ENCODE assay signal across 9 cellular contexts in genomic region chr18:79070486-79070885, GRCh38. TPM values are rescaled to one million over a fixed set of nuclear protein-coding genes. Genes with fewer than 3 reads are reported as not detected.
DNase-seq lines count a peak whose midpoint lies in the region; ATAC-seq, FAIRE-seq and TF ChIP-seq lines count a peak whose summit lies in the region.
"Had no signal": no experiment of that assay in that cellular context is flagged by ENCODE, and none has a peak within 500 bp of the region (broad histone marks: within the 10 kb centered on the region; RNA-seq: fewer than 3 reads in every experiment).

No MANE protein-coding gene starts in this region.

- peaks cover 51% of the 10 kb centered on the region for H3K36me3 Mint-ChIP-seq in activated T-helper 2 cell treated with anti-CD3 and anti-CD28 coated beads, Interferon-gamma antibody, Interleukin-2, Interleukin-4, amounts not matched to agents 10 μg/mL and 5 μg/mL and 100 μg/mL, durations not matched to agents 14 hours and 24 hours and 36 hours (ENCODE audit: low read depth)

- peak overlapping the region; percentile 83 for H3K4me3 Mint-ChIP-seq in activated T-helper 2 cell treated with anti-CD3 and anti-CD28 coated beads, Interferon-gamma antibody, Interleukin-2, Interleukin-4, amounts not matched to agents 10 μg/mL and 5 μg/mL and 100 μg/mL, durations not matched to agents 14 hours and 24 hours and 36 hours (ENCODE audit: low read depth)

- DNase-seq in heart left ventricle: no peak
- DNase-seq in Right ventricle myocardium superior: no peak
- no peak for DNase-seq in activated T-helper 2 cell treated with anti-CD3 and anti-CD28 coated beads, Interferon-gamma antibody, Interleukin-2, Interleukin-4, amounts not matched to agents 10 μg/mL and 5 μg/mL and 100 μg/mL, durations not matched to agents 14 hours and 24 hours and 36 hours (ENCODE audit: low spot score)
- DNase-seq in HepG2 (ENCODE audit: low spot score): no peak
- DNase-seq in upper lobe of right lung: no peak
- DNase-seq in amygdala (lab: John Stamatoyannopoulos, UW): no peak
- no peak for DNase-seq in activated CD8-positive, alpha-beta memory T cell treated with anti-CD3 and anti-CD28 coated beads, Interleukin-2, amount 50 U/mL, for 48 hours
- no peak for DNase-seq in activated CD4-positive, CD25-positive, alpha-beta regulatory T cell treated with anti-CD3 and anti-CD28 coated beads, Interleukin-2, amount 50 U/mL, for 72 hours

- H3K4me2 ChIP-seq in HepG2 (ENCODE audit: low read depth, low read length): peak overlapping the region; percentile 82

- H3K36me3 ChIP-seq in heart left ventricle (no peaks in the 10 kb centered on the region), HepG2 (replicated peaks in 1 of 2; ENCODE audit: control insufficient read depth in 1 of 2, insufficient read depth in 2 of 2, low read length in 2 of 2) (no peaks in the 10 kb centered on the region; a peak in 1 of 5 replicates), upper lobe of right lung (no peaks in the 10 kb centered on the region)

- no TSS peak for BruUV-seq in HepG2 (replicated peaks; lab: Mats Ljungman, UMichigan)

- H3K9me3 ChIP-seq in heart left ventricle: peaks cover 0 to 14% (median 0%) of the 10 kb centered on the region in 12 donors
- no peaks in the 10 kb centered on the region for H3K9me3 ChIP-seq in HepG2 (ENCODE audit: low read length)
- no peaks in the 10 kb centered on the region for H3K9me3 ChIP-seq in upper lobe of right lung

- TF ChIP-seq POLR2A in heart left ventricle (IDR thresholded peaks at IDR 0.05) (no peak), HepG2 (IDR thresholded peaks at IDR 0.05; ENCODE audit: insufficient read depth in 1 of 2, low read depth in 2 of 2, low read length in 2 of 2) (no peak)

- TF ChIP-seq CTCF in heart left ventricle (IDR thresholded peaks at IDR 0.05) (no peak), HepG2 (CRISPR knock-in tag; IDR thresholded peaks at IDR 0.05) (no peak), upper lobe of right lung (IDR thresholded peaks at IDR 0.05) (no peak)

- no peak for TF ChIP-seq RAD21 in HepG2 (CRISPR knock-in tag; IDR thresholded peaks at IDR 0.05)

- in situ Hi-C loops in HepG2 (cut with HindIII; ENCODE audit: extremely low pct_ligation_motif_present, low pct_unique_long_range_greater_than_20kb): no loop called here

- H3K27me3 ChIP-seq in heart left ventricle: no peaks in the 10 kb centered on the region
- H3K27me3 ChIP-seq in HepG2 (ENCODE audit: control insufficient read depth in 1 of 2, insufficient read depth in 2 of 2, low read length in 2 of 2): no peaks in the 10 kb centered on the region; a peak in 1 of 5 replicates
- H3K27me3 ChIP-seq in upper lobe of right lung: no peaks in the 10 kb centered on the region

- peak overlapping the region; percentile 90 for H3K9ac ChIP-seq in HepG2 (ENCODE audit: insufficient read depth, low read depth, low read length)

- no peaks in the 10 kb centered on the region for H4K20me1 ChIP-seq in HepG2 (ENCODE audit: insufficient read depth, low read length)

- H3K27me3 Mint-ChIP-seq in activated T-helper 2 cell treated with anti-CD3 and anti-CD28 coated beads, Interferon-gamma antibody, Interleukin-2, Interleukin-4, amounts not matched to agents 10 μg/mL and 5 μg/mL and 100 μg/mL, durations not matched to agents 14 hours and 24 hours and 36 hours (ENCODE audit: low read depth): peaks cover 19% of the 10 kb centered on the region

- H3K27ac ChIP-seq in heart left ventricle (peak overlapping the region in 1 of 12 donors; percentile 38), HepG2 (ENCODE audit: extremely low read length, insufficient read depth, low read length) (peak overlapping the region; percentile 76), upper lobe of right lung (no peak overlapping the region)

- TF ChIP-seq EP300 in HepG2 (IDR thresholded peaks at IDR 0.05; ENCODE audit: low read depth in 2 of 2, low read length in 2 of 2): no peak
- TF ChIP-seq EP300 in HepG2 (CRISPR knock-in tag; IDR thresholded peaks at IDR 0.05; ENCODE audit: borderline replicate concordance): no peak

- intact Hi-C loops in heart left ventricle (cut with DNase I) (loop anchor here in 2 of 10 donors (10.0 kb wide), 2 partner anchors 114 to 134 kb away; no protein-coding TSS in a partner anchor), Right ventricle myocardium superior (cut with DNase I) (no loop called here), HepG2 (cut with micrococcal nuclease; ENCODE audit: unreplicated experiment) (loop anchor here (10.0 kb wide), 1 partner anchor 104 kb away; no protein-coding TSS in a partner anchor), upper lobe of right lung (cut with DNase I) (no loop called here)
- intact Hi-C loops in activated T-helper 2 cell treated with anti-CD3 and anti-CD28 coated beads, Interferon-gamma antibody, Interleukin-2, Interleukin-4, amounts not matched to agents 10 μg/mL and 5 μg/mL and 100 μg/mL, durations not matched to agents 14 hours and 24 hours and 36 hours (cut with micrococcal nuclease): no loop called here

- CTCF ChIA-PET in HepG2 (lab: Yijun Ruan, JAX; ENCODE audit: low intra/inter-chr PET ratio, low total read pairs): no interaction called here

- FAIRE-seq in HepG2 (lab: Jason Lieb, UNC): peak; percentile 12

- peak overlapping the region; percentile 15 for H3K27ac Mint-ChIP-seq in activated T-helper 2 cell treated with anti-CD3 and anti-CD28 coated beads, Interferon-gamma antibody, Interleukin-2, Interleukin-4, amounts not matched to agents 10 μg/mL and 5 μg/mL and 100 μg/mL, durations not matched to agents 14 hours and 24 hours and 36 hours

- H3K4me3 ChIP-seq in heart left ventricle (peak overlapping the region in 10 of 12 donors; percentile 66 to 97 (median 85)), HepG2 (replicated peaks in 1 of 3; ENCODE audit: insufficient read depth in 1 of 3, low read depth in 2 of 3, low read length in 3 of 3) (peak overlapping the region; percentile 79 to 88 (median 82)), upper lobe of right lung (peak overlapping the region; percentile 98)

- ATAC-seq in heart left ventricle: no peak
- no peak for ATAC-seq in Right ventricle myocardium superior (ENCODE audit: poor library complexity)
- no peak for ATAC-seq in HepG2
- ATAC-seq in upper lobe of right lung: no peak
- ATAC-seq: sciatic nerve had no signal

- H3K4me1 ChIP-seq in heart left ventricle: peaks cover 0 to 29% (median 17%) of the 10 kb centered on the region in 12 donors
- H3K4me1 ChIP-seq in HepG2 (ENCODE audit: insufficient read depth, low read length): peaks cover 30% of the 10 kb centered on the region
- peaks cover 17% of the 10 kb centered on the region for H3K4me1 ChIP-seq in upper lobe of right lung

- H3K4me1 Mint-ChIP-seq in activated T-helper 2 cell treated with anti-CD3 and anti-CD28 coated beads, Interferon-gamma antibody, Interleukin-2, Interleukin-4, amounts not matched to agents 10 μg/mL and 5 μg/mL and 100 μg/mL, durations not matched to agents 14 hours and 24 hours and 36 hours (ENCODE audit: low read depth): peaks cover 26% of the 10 kb centered on the region

- 90 to 94% (median 92%) methylated on average over 3 of the region's 3 CpGs for WGBS in heart left ventricle, 4 donors
- 39% methylated on average over 3 of the region's 3 CpGs for WGBS in HepG2 (ENCODE audit: low lambda C conversion rate)

- peaks cover 24% of the 10 kb centered on the region for H3K9me3 Mint-ChIP-seq in activated T-helper 2 cell treated with anti-CD3 and anti-CD28 coated beads, Interferon-gamma antibody, Interleukin-2, Interleukin-4, amounts not matched to agents 10 μg/mL and 5 μg/mL and 100 μg/mL, durations not matched to agents 14 hours and 24 hours and 36 hours

- H2AFZ ChIP-seq in HepG2 (ENCODE audit: low read length): no peak overlapping the region

- POLR2A ChIA-PET in HepG2 (lab: Yijun Ruan, JAX): no interaction called here

- H3K79me2 ChIP-seq in HepG2 (ENCODE audit: insufficient read depth, low read length): peaks cover 39% of the 10 kb centered on the region

TF ChIP-seq in HepG2, 621 proteins besides CTCF, POLR2A, EP300 and RAD21 (continues in another document):
- no peak for TF ChIP-seq NR2F2 (IDR thresholded peaks at IDR 0.05; ENCODE audit: borderline replicate concordance, low read depth)
- TF ChIP-seq HNRNPK (IDR thresholded peaks at IDR 0.05; ENCODE audit: low read depth, low read length, poor library complexity, severe bottlenecking): no peak
- no peak for TF ChIP-seq PHF21A (CRISPR knock-in tag; IDR thresholded peaks at IDR 0.05)

RNA-seq across cellular contexts. Expression of gene ATP9B, which starts 1.3 kb away (rescaled TPM):
- total RNA-seq in heart left ventricle (10 to 100 TPM; 12.3 to 23.9 (median 12.9) TPM), Right ventricle myocardium superior (13.7 TPM), HepG2 (2016; rRNA removed; fragmentation: Illumina TruSeq; extraction: Trizol) (4.3 and 10.8 TPM in 2 replicates), upper lobe of right lung (43.9 TPM)
- polyA plus RNA-seq in heart left ventricle (1 to 10 TPM; 7.4 to 7.7 TPM), HepG2 (2011; rRNA removed) (10.7 and 11.3 TPM in 2 replicates)
- 27.6 and 29.8 TPM in 2 replicates for total RNA-seq in activated T-helper 2 cell treated with anti-CD3 and anti-CD28 coated beads, Interferon-gamma antibody, Interleukin-2, Interleukin-4, amounts not matched to agents 10 μg/mL and 5 μg/mL and 100 μg/mL, durations not matched to agents 14 hours and 24 hours and 36 hours
- 19.2 and 23.0 TPM in 2 replicates for total RNA-seq in HepG2 (2016; cell fraction: cytosol; rRNA removed; fragmentation: Illumina TruSeq; extraction: Trizol; ENCODE audit: low read depth)
- total RNA-seq in HepG2 (2016; cell fraction: insoluble cytoplasmic fraction; rRNA removed; fragmentation: Illumina TruSeq; extraction: Trizol): 4.0 and 10.9 TPM in 2 replicates
- 7.6 and 9.0 TPM in 2 replicates for total RNA-seq in HepG2 (2016; cell fraction: membrane; rRNA removed; fragmentation: Illumina TruSeq; extraction: Trizol)
- total RNA-seq in HepG2 (2016; cell fraction: nucleus; rRNA removed; fragmentation: Illumina TruSeq; extraction: Trizol): 31.4 and 36.1 TPM in 2 replicates
- 8.3 and 9.2 TPM in 2 replicates for polyA plus RNA-seq in HepG2 (2011; cell fraction: cytosol; rRNA removed)
- 28.3 and 29.0 TPM in 2 replicates for polyA plus RNA-seq in HepG2 (2011; cell fraction: nucleus; rRNA removed)
- 6.2 and 6.9 TPM in 2 replicates for polyA plus RNA-seq in HepG2 (2012)
- polyA plus RNA-seq in HepG2 (2016; cell fraction: cytosol; fragmentation: Illumina TruSeq; extraction: Trizol; ENCODE audit: low read depth): 1.4 and 2.1 TPM in 2 replicates
- polyA plus RNA-seq in HepG2 (2016; cell fraction: insoluble cytoplasmic fraction; fragmentation: Illumina TruSeq; extraction: Trizol; ENCODE audit: low read depth): 3.1 and 4.5 TPM in 2 replicates
- 2.1 and 3.2 TPM in 2 replicates for polyA plus RNA-seq in HepG2 (2016; cell fraction: membrane; fragmentation: Illumina TruSeq; extraction: Trizol; ENCODE audit: low read depth)
- polyA plus RNA-seq in HepG2 (2016; cell fraction: nucleus; fragmentation: Illumina TruSeq; extraction: Trizol; ENCODE audit: insufficient read depth, low read depth): 18.6 and 20.3 TPM in 2 replicates
- 19.4 and 72.1 TPM in 2 replicates for polyA minus RNA-seq in HepG2 (2011; rRNA and poly(A)+ RNA removed; ENCODE audit: low replicate concordance)
- polyA minus RNA-seq in HepG2 (2011; cell fraction: cytosol; rRNA and poly(A)+ RNA removed): 9.4 TPM in 2 replicates
- polyA minus RNA-seq in HepG2 (2011; cell fraction: nucleus; rRNA and poly(A)+ RNA removed): 87.2 and 120 TPM in 2 replicates
